Comparison of ENCODE assay signal across 17 cellular contexts in genomic region chr4:71240094-71240493, GRCh38.
DNase-seq lines count a peak whose midpoint lies in the region; ATAC-seq, FAIRE-seq and TF ChIP-seq lines count a peak whose summit lies in the region.
"Had no signal": no experiment of that assay in that cellular context is flagged by ENCODE, and none has a peak within 500 bp of the region (broad histone marks: within the 10 kb centered on the region; RNA-seq: fewer than 3 reads in every experiment).

No MANE protein-coding gene starts in this region.

- TF ChIP-seq RAD21 in A549 (conservative IDR thresholded peaks at IDR 0.05 in 1 of 2, IDR thresholded peaks at IDR 0.05 in 1 of 2): no peak

- POLR2A ChIA-PET in A549 (lab: Yijun Ruan, JAX): no interaction called here

- ATAC-seq in A549 (no peak), left colon (peak; percentile 28), omental fat pad (ENCODE audit: low FRiP score) (peak; percentile 27), HG02870 (IDR thresholded peaks at IDR 0.05; ENCODE audit: unreplicated experiment) (no peak), HG03280 (IDR thresholded peaks at IDR 0.05; ENCODE audit: unreplicated experiment) (no peak)
- ATAC-seq: CD8-positive, alpha-beta T cell; HCT116 had no signal

- H3K4me1 ChIP-seq in A549: peaks cover 26% of the 10 kb centered on the region

- DNase-seq in A549 (ENCODE audit: low read depth in 1 of 2, low spot score in 1 of 2) (no peak), NCI-H226 (peak; percentile 59), left colon (no peak), omental fat pad (ENCODE audit: low spot score) (no peak), DMS53 treated with DMSO at 0.1 percent for 48 hours (lab: John Stamatoyannopoulos, UW; ENCODE audit: unreplicated experiment) (no peak), NCI-H774 (lab: John Stamatoyannopoulos, UW) (no peak)
- DNase-seq: 8988T; C1 segment of cervical spinal cord; CD8-positive, alpha-beta T cell; COR-L47; GF-D8; KBM-7 had no signal

- no peak for TF ChIP-seq POLR2A in A549 (IDR thresholded peaks at IDR 0.05; ENCODE audit: low read length)

- intact Hi-C loops in left colon (cut with DNase I, micrococcal nuclease): no loop called here

- CTCF ChIA-PET in A549 (lab: Yijun Ruan, JAX): interaction anchor here (0.6 kb wide), 1 partner anchor 352 kb away, joined by 3 read pairs; no protein-coding TSS in a partner anchor

- H3K9me3 ChIP-seq in A549: no peaks in the 10 kb centered on the region

- TF ChIP-seq EP300 in A549 (IDR thresholded peaks at IDR 0.05): no peak

- H3K27ac ChIP-seq in A549: no peak overlapping the region
- H3K27ac ChIP-seq: GM23248 had no signal

- peak overlapping the region; percentile 51; the same call in 1 of the 3 replicates for H3K4me2 ChIP-seq in A549

- WGBS in A549 (ENCODE audit: missing lambda C conversion rate): 96% methylated on average over 1 of the region's 1 CpG

- FAIRE-seq in A549 (lab: Jason Lieb, UNC): no peak
- FAIRE-seq: H54 had no signal

- H3K4me3 ChIP-seq in A549: no peak overlapping the region
- H3K4me3 ChIP-seq: GM23248 had no signal

- TF ChIP-seq CTCF in A549 (IDR thresholded peaks at IDR 0.05) (no peak), omental fat pad (IDR thresholded peaks at IDR 0.05) (no peak)

TF ChIP-seq in A549, 52 proteins besides CTCF, POLR2A, EP300 and RAD21:
- 0 out of 4 replicates have a peak, but pooled peaks of 1 of the 2 experiments have one; percentile 24 for TF ChIP-seq CEBPB (IDR thresholded peaks at IDR 0.05)
- no peak for TF ChIP-seq GATA3 (IDR thresholded peaks at IDR 0.05; ENCODE audit: borderline replicate concordance)

Comparison
In these comparisons a context has a peak if more than half of its experiments do, and no peak if none do; other contexts are left out.
1. ATAC-seq: peak in left colon (single experiment) and omental fat pad (single experiment); none in A549 (0 of 2), HG02870 (single experiment) and HG03280 (single experiment).